In the genomic region with DNA sequence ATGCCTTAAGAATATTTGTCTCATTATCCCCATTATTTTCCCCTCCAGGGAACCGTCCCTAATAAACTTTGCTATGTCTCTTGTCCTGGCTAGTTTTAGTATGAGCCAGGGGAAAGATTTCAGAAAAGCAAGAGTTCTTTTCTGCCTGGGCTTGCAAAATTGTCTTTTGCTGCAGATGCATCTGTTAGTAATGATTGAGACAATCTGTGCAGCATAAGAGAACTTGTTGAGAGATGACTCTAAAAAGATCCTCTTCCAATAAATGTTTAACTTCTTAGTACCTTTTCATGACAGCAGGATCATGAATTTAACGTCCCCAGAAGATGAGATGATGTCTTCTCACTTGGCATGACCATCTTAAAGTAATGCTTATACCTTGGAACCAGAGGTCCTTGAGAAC, we compare ENCODE assay signal across 19 cellular contexts.
DNase-seq lines count a peak whose midpoint lies in the region; ATAC-seq and TF ChIP-seq lines count a peak whose summit lies in the region.
"Had no signal": no experiment of that assay in that cellular context is flagged by ENCODE, and none has a peak within 500 bp of the region (broad histone marks: within the 10 kb centered on the region; RNA-seq: fewer than 3 reads in every experiment).

No MANE protein-coding gene starts in this region.

- no peak overlapping the region for H2BK120ac ChIP-seq in mesenchymal stem cell (ENCODE audit: low read depth, low read length)

- H3K18ac ChIP-seq in mesenchymal stem cell (ENCODE audit: low read depth in 1 of 2, low read length in 2 of 2) = no peak overlapping the region

- CTCF ChIA-PET in MCF 10A (lab: Yijun Ruan, JAX) (no interaction called here), mammary epithelial cell (lab: Charles Lee; ENCODE audit: low non-redundant PET) (no interaction called here)

- no peak overlapping the region for H2AK5ac ChIP-seq in mesenchymal stem cell (ENCODE audit: low read length, severe bottlenecking)

- no peak for DNase-seq in breast epithelium (ENCODE audit: low spot score in 2 of 2)
- no peak for DNase-seq in MCF 10A (ENCODE audit: unreplicated experiment)
- no peak for DNase-seq in mammary epithelial cell
- DNase-seq in mesenchymal stem cell = no peak
- DNase-seq in MV-4-11 (lab: John Stamatoyannopoulos, UW) = no peak
- DNase-seq in stimulated activated naive CD4-positive, alpha-beta T cell (lab: John Stamatoyannopoulos, UW) = no peak
- DNase-seq: Calu3; CD8-positive, alpha-beta T cell; DMS79 treated with DMSO at 0.1 percent for 48 hours; GF-D8; GOT3; H7; HFFc6 had no signal

- no peaks in the 10 kb centered on the region for H3K36me3 ChIP-seq in breast epithelium
- H3K36me3 ChIP-seq in mammary epithelial cell (ENCODE audit: insufficient read depth, low read length) = no peaks in the 10 kb centered on the region
- no peaks in the 10 kb centered on the region for H3K36me3 ChIP-seq in mesenchymal stem cell (ENCODE audit: control insufficient read depth in 1 of 2, insufficient read depth in 2 of 2, low read depth in 1 of 2, low read length in 2 of 2)
- H3K36me3 ChIP-seq: BLaER1 had no signal

- H3K27me3 ChIP-seq in breast epithelium (no peaks in the 10 kb centered on the region), mammary epithelial cell (ENCODE audit: insufficient read depth, low read length) (no peaks in the 10 kb centered on the region), mesenchymal stem cell (ENCODE audit: control insufficient read depth in 1 of 2, insufficient read depth in 1 of 2, low read length in 2 of 2) (no peaks in the 10 kb centered on the region)
- H3K27me3 ChIP-seq: BLaER1 had no signal

- TF ChIP-seq POLR2A in breast epithelium (IDR thresholded peaks at IDR 0.05) = no peak

- peak overlapping the region in 1 of 3 donors; percentile 2 for H3K4me3 ChIP-seq in breast epithelium
- H3K4me3 ChIP-seq in mammary epithelial cell (replicated peaks in 1 of 3; ENCODE audit: insufficient read depth in 1 of 3, low read depth in 2 of 3, low read length in 3 of 3) = no peak overlapping the region
- no peak overlapping the region for H3K4me3 ChIP-seq in mesenchymal stem cell (ENCODE audit: insufficient read depth in 1 of 2, low read depth in 1 of 2, low read length in 2 of 2)
- H3K4me3 ChIP-seq: A549, BLaER1 had no signal

- no peak for TF ChIP-seq CTCF in breast epithelium (IDR thresholded peaks at IDR 0.05)
- no peak for TF ChIP-seq CTCF in MCF 10A (IDR thresholded peaks at IDR 0.05; ENCODE audit: unreplicated experiment)
- TF ChIP-seq CTCF in mammary epithelial cell (conservative IDR thresholded peaks at IDR 0.05 in 1 of 2, IDR thresholded peaks at IDR 0.05 in 1 of 2; ENCODE audit: extremely low read depth in 1 of 2, insufficient read depth in 1 of 2, low read depth in 1 of 2, low read length in 2 of 2) = no peak

- POLR2A ChIA-PET in MCF 10A (lab: Yijun Ruan, JAX) = interaction anchor here (0.7 kb wide), 1 partner anchor 44 kb away, joined by 3 read pairs; no protein-coding TSS in a partner anchor

- H3K14ac ChIP-seq in mesenchymal stem cell (ENCODE audit: low read length in 2 of 2) = no peak overlapping the region

- H3K9me3 ChIP-seq in breast epithelium (no peaks in the 10 kb centered on the region), mammary epithelial cell (replicated peaks; ENCODE audit: insufficient read depth, low read length) (no peaks in the 10 kb centered on the region), mesenchymal stem cell (ENCODE audit: control insufficient read depth, low read length) (peaks cover 6% of the 10 kb centered on the region)
- H3K9me3 ChIP-seq: BLaER1 had no signal

- ATAC-seq in GM19324 (IDR thresholded peaks at IDR 0.05; ENCODE audit: low FRiP score, unreplicated experiment) = no peak
- ATAC-seq: A549; CD8-positive, alpha-beta T cell; HCT116 had no signal

- no peak overlapping the region for H4K8ac ChIP-seq in mesenchymal stem cell (ENCODE audit: low read length)

- H2BK5ac ChIP-seq in mesenchymal stem cell (ENCODE audit: low read depth, low read length, poor library complexity, severe bottlenecking) = no peak overlapping the region

- 26% methylated on average over 2 of the region's 2 CpGs for WGBS in mammary epithelial cell (ENCODE audit: low coverage, missing lambda C conversion rate)
- WGBS in mesenchymal stem cell = 91% methylated on average over 2 of the region's 2 CpGs

- H3K27ac ChIP-seq in breast epithelium (peak overlapping the region; percentile 55 to 60), mammary epithelial cell (ENCODE audit: insufficient read depth, low read depth, low read length) (no peak overlapping the region), mesenchymal stem cell (ENCODE audit: low read length, poor library complexity, severe bottlenecking) (no peak overlapping the region)
- H3K27ac ChIP-seq: 22Rv1, A549, BLaER1, HL-60 had no signal

- no peaks in the 10 kb centered on the region for H3K27me3 Mint-ChIP-seq in MCF 10A (ENCODE audit: insufficient read depth, unreplicated experiment)

- H3K79me1 ChIP-seq in mesenchymal stem cell (replicated peaks; ENCODE audit: low read length, poor library complexity, severe bottlenecking) = no peaks in the 10 kb centered on the region

- dilution Hi-C loops in mammary epithelial cell (cut with HindIII; ENCODE audit: low sequenced_read_pairs) = no loop called here

- H3K9me3 Mint-ChIP-seq in MCF 10A (ENCODE audit: unreplicated experiment) = no peaks in the 10 kb centered on the region
- H3K9me3 Mint-ChIP-seq: CD8-positive, alpha-beta T cell; HFFc6 had no signal

- no TSS peak for BruUV-seq in MCF 10A (replicated peaks; lab: Mats Ljungman, UMichigan)
- no TSS peak for BruUV-seq in mammary epithelial cell (replicated peaks; lab: Mats Ljungman, UMichigan)

- H4K91ac ChIP-seq in mesenchymal stem cell (ENCODE audit: low read length) = no peak overlapping the region

- no peak overlapping the region for H3K23ac ChIP-seq in mesenchymal stem cell (ENCODE audit: low read length in 2 of 2)

- H2BK15ac ChIP-seq in mesenchymal stem cell (ENCODE audit: low read depth, poor library complexity, severe bottlenecking) = no peak overlapping the region

- H2AFZ ChIP-seq in mammary epithelial cell (ENCODE audit: low read depth, low read length) (peak overlapping the region; percentile 61), mesenchymal stem cell (ENCODE audit: low read depth, low read length) (no peak overlapping the region)

- H3K9ac ChIP-seq in mammary epithelial cell (ENCODE audit: insufficient read depth, low read length) (no peak overlapping the region), mesenchymal stem cell (ENCODE audit: low read length) (peak overlapping the region; percentile 16)
- H3K9ac ChIP-seq: BLaER1 had no signal

- H3K36me3 Mint-ChIP-seq in MCF 10A (ENCODE audit: insufficient read depth, unreplicated experiment) = no peaks in the 10 kb centered on the region
- H3K36me3 Mint-ChIP-seq: CD8-positive, alpha-beta T cell had no signal

- in situ Hi-C loops in mammary epithelial cell (cut with MboI; ENCODE audit: low sequenced_read_pairs in 2 of 2) = no loop called here

- intact Hi-C loops in breast epithelium (cut with DNase I; ENCODE audit: low total_unique reads) = no loop called here
- intact Hi-C loops in MCF 10A (cut with micrococcal nuclease) = no loop called here
- intact Hi-C loops in mammary epithelial cell (cut with micrococcal nuclease) = no loop called here

- H3K4me3 Mint-ChIP-seq in MCF 10A (ENCODE audit: unreplicated experiment) = no peak overlapping the region
- H3K4me3 Mint-ChIP-seq: CD8-positive, alpha-beta T cell; HFFc6 had no signal

- no peak overlapping the region for H3K27ac Mint-ChIP-seq in MCF 10A (ENCODE audit: low read depth, unreplicated experiment)
- H3K27ac Mint-ChIP-seq: CD8-positive, alpha-beta T cell; HFFc6 had no signal

- no peak overlapping the region for H2BK12ac ChIP-seq in mesenchymal stem cell (ENCODE audit: low read length in 2 of 2)

- no peaks in the 10 kb centered on the region for H4K20me1 ChIP-seq in mammary epithelial cell (ENCODE audit: insufficient read depth, low read length)
- H4K20me1 ChIP-seq: BLaER1 had no signal

- no peak overlapping the region for H3K4ac ChIP-seq in mesenchymal stem cell (ENCODE audit: low read depth in 1 of 2, low read length in 2 of 2)

- H3K4me1 ChIP-seq in breast epithelium (no peaks in the 10 kb centered on the region), mammary epithelial cell (ENCODE audit: insufficient read depth, low read length) (no peaks in the 10 kb centered on the region), mesenchymal stem cell (ENCODE audit: control insufficient read depth, insufficient read depth, low read depth, low read length) (no peaks in the 10 kb centered on the region)
- H3K4me1 ChIP-seq: BLaER1 had no signal

- H3K79me2 ChIP-seq in mammary epithelial cell (ENCODE audit: insufficient read depth, low read length) = no peaks in the 10 kb centered on the region

- no peak overlapping the region for H3K4me2 ChIP-seq in mammary epithelial cell (ENCODE audit: insufficient read depth, low read depth, low read length)
- H3K4me2 ChIP-seq in mesenchymal stem cell (ENCODE audit: low read length, poor library complexity, severe bottlenecking) = no peak overlapping the region
- H3K4me2 ChIP-seq: A549, BLaER1 had no signal

- H3K4me1 Mint-ChIP-seq in MCF 10A (ENCODE audit: insufficient read depth, unreplicated experiment) = no peaks in the 10 kb centered on the region

Comparison
In these comparisons a context has a peak if more than half of its experiments do, and no peak if none do; other contexts are left out.
1. H3K27ac ChIP-seq: peak in breast epithelium (2 of 2); none in mammary epithelial cell (single experiment) and mesenchymal stem cell (single experiment).